9 cellular contexts compared by ENCODE assay signal in the genomic region with DNA sequence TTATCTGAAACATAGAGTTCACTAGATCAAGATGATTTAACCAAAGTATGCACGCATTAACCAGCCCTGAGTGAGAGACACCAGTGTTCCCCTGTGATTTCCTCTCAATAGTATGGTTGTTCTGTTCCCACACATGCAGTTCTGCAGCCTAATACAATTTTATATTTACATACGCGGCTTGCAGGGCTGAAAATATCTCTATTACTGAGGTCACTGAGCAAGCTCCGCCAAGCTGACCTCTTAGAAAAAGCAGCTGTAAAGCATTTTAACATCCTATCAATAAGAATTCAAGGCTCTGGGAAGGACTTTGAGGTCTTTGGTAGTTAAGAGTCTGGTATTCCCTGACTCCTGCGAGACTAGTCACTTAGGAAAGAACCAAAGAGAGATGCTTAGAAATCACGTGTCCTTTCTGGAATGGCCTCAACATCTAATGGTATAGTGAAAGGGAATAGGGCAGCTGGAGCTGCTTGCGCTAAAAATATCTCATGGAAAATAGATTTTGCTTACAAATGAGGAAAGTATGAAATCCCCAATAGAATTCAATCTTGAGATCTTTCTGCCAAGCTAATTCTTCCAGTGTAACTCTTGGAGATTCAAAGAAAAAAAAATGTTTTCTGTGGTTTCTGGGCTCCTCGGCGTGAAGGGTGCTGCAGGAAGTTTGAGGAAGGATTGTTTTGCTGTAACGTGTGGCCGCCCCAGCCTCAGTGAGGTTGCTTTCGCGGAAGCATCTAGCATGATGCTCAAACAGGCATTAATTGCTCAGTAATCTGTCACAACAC. TPM values are rescaled to one million over a fixed set of nuclear protein-coding genes. Genes with fewer than 3 reads are reported as not detected.
DNase-seq lines count a peak whose midpoint lies in the region; ATAC-seq and TF ChIP-seq lines count a peak whose summit lies in the region.
"Had no signal": no experiment of that assay in that cellular context is flagged by ENCODE, and none has a peak within 500 bp of the region (broad histone marks: within the 10 kb centered on the region; RNA-seq: fewer than 3 reads in every experiment).

No MANE protein-coding gene starts in this region.

- H3K4me3 Mint-ChIP-seq in activated CD4-positive, alpha-beta T cell treated with anti-CD3 and anti-CD28 coated beads for 36 hours: peak overlapping the region; percentile 34
- peak overlapping the region; percentile 49 for H3K4me3 Mint-ChIP-seq in activated T-cell treated with anti-CD3 and anti-CD28 coated beads, Interleukin-2, amount 50 U/mL, for 4 hours

- H3K4me1 Mint-ChIP-seq in activated CD4-positive, alpha-beta T cell treated with anti-CD3 and anti-CD28 coated beads for 36 hours: peaks cover 78% of the 10 kb centered on the region
- peaks cover 69% of the 10 kb centered on the region for H3K4me1 Mint-ChIP-seq in activated T-cell treated with anti-CD3 and anti-CD28 coated beads, Interleukin-2, amount 50 U/mL, for 4 hours (ENCODE audit: low read depth)

- intact Hi-C loops in activated CD4-positive, alpha-beta T cell treated with anti-CD3 and anti-CD28 coated beads for 36 hours (cut with DNase I, micrococcal nuclease): loop anchor here (1.0 to 5.0 kb wide), 2 partner anchors 8 to 36 kb away; no protein-coding TSS in a partner anchor
- intact Hi-C loops in left ventricle myocardium inferior (cut with micrococcal nuclease) (no loop called here), stomach (cut with DNase I; ENCODE audit: low total_unique reads) (loop anchor here (10.0 kb wide), 1 partner anchor 68 kb away; no protein-coding TSS in a partner anchor)

- peak; percentile 39 for ATAC-seq in activated CD4-positive, alpha-beta T cell treated with anti-CD3 and anti-CD28 coated beads for 36 hours
- ATAC-seq in HG03354 (IDR thresholded peaks at IDR 0.05; ENCODE audit: poor library complexity, severe bottlenecking, unreplicated experiment): peak; percentile 44
- peak; percentile 35 to 62 for ATAC-seq in activated T-cell treated with anti-CD3 and anti-CD28 coated beads, Interleukin-2, amount 50 U/mL, for 4 hours

- H3K27ac ChIP-seq in left ventricle myocardium inferior (replicated peaks) (peak overlapping the region; percentile 69), stomach (peak overlapping the region in 4 of 5 donors; percentile 47 to 73 (median 65))
- H3K27ac ChIP-seq: 22Rv1 had no signal

- TF ChIP-seq CTCF in left ventricle myocardium inferior (IDR thresholded peaks at IDR 0.05; ENCODE audit: borderline replicate concordance): no peak
- no peak for TF ChIP-seq CTCF in stomach (IDR thresholded peaks at IDR 0.05)

- H3K27me3 Mint-ChIP-seq in activated CD4-positive, alpha-beta T cell treated with anti-CD3 and anti-CD28 coated beads for 36 hours: no peaks in the 10 kb centered on the region
- H3K27me3 Mint-ChIP-seq in activated T-cell treated with anti-CD3 and anti-CD28 coated beads, Interleukin-2, amount 50 U/mL, for 4 hours (ENCODE audit: low read depth): no peaks in the 10 kb centered on the region

- no peaks in the 10 kb centered on the region for H3K9me3 Mint-ChIP-seq in activated CD4-positive, alpha-beta T cell treated with anti-CD3 and anti-CD28 coated beads for 36 hours (ENCODE audit: low read depth)
- no peaks in the 10 kb centered on the region for H3K9me3 Mint-ChIP-seq in activated T-cell treated with anti-CD3 and anti-CD28 coated beads, Interleukin-2, amount 50 U/mL, for 4 hours

- H3K36me3 ChIP-seq in left ventricle myocardium inferior (no peaks in the 10 kb centered on the region), stomach (no peaks in the 10 kb centered on the region)

- TF ChIP-seq POLR2A in stomach (IDR thresholded peaks at IDR 0.05): no peak

- POLR2A ChIA-PET in activated CD4-positive, alpha-beta T cell treated with anti-CD3 and anti-CD28 coated beads for 36 hours (lab: Charles Lee): no interaction called here

- peaks cover 20% of the 10 kb centered on the region for H3K36me3 Mint-ChIP-seq in activated CD4-positive, alpha-beta T cell treated with anti-CD3 and anti-CD28 coated beads for 36 hours (ENCODE audit: low read depth)
- H3K36me3 Mint-ChIP-seq in activated T-cell treated with anti-CD3 and anti-CD28 coated beads, Interleukin-2, amount 50 U/mL, for 4 hours (ENCODE audit: insufficient read depth): peaks cover 22% of the 10 kb centered on the region

- H3K4me3 ChIP-seq in left ventricle myocardium inferior (peak overlapping the region; percentile 51), stomach (peak overlapping the region; percentile 14 to 38 (median 22))

- DNase-seq in activated CD4-positive, alpha-beta T cell treated with anti-CD3 and anti-CD28 coated beads for 36 hours: peak; percentile 55
- DNase-seq in activated CD4-positive, alpha-beta T cell treated with anti-CD3 and anti-CD28 coated beads for 1 hour: no peak
- DNase-seq in activated T-cell treated with anti-CD3 and anti-CD28 coated beads, Interleukin-2, amount 50 U/mL, for 4 hours: peak; percentile 18
- DNase-seq in left ventricle myocardium inferior (peak; percentile 18), stomach (peak; percentile 31), HPDE6-E6E7 (ENCODE audit: extremely low spot score) (no peak), NCI-H2107 treated with DMSO at 0.1 percent for 48 hours (lab: John Stamatoyannopoulos, UW; ENCODE audit: unreplicated experiment) (no peak)

- TF ChIP-seq EP300 in stomach (IDR thresholded peaks at IDR 0.05): no peak

- CTCF ChIA-PET in activated CD4-positive, alpha-beta T cell treated with anti-CD3 and anti-CD28 coated beads for 36 hours (lab: Charles Lee): interaction anchor here (0.8 to 1.5 kb wide), 8 partner anchors 8 to 55 kb away, joined by 3 to 6 read pairs (median 4); no protein-coding TSS in a partner anchor

- H3K27ac Mint-ChIP-seq in activated CD4-positive, alpha-beta T cell treated with anti-CD3 and anti-CD28 coated beads for 36 hours: peak overlapping the region; percentile 92

- 21 to 42% (median 37%) methylated on average over 13 of the region's 13 CpGs for WGBS in stomach, 5 donors

- H3K9me3 ChIP-seq in left ventricle myocardium inferior (replicated peaks) (no peaks in the 10 kb centered on the region), stomach (no peaks in the 10 kb centered on the region)

- no peaks in the 10 kb centered on the region for H3K27me3 ChIP-seq in left ventricle myocardium inferior (ENCODE audit: low read depth)
- H3K27me3 ChIP-seq in stomach: no peaks in the 10 kb centered on the region

- H3K4me1 ChIP-seq in left ventricle myocardium inferior (no peaks in the 10 kb centered on the region), stomach (peaks cover 0 to 27% (median 13%) of the 10 kb centered on the region in 4 donors)

RNA-seq across cellular contexts. Expression of gene DOCK10, which starts 59.2 kb away (rescaled TPM):
- total RNA-seq in activated CD4-positive, alpha-beta T cell treated with anti-CD3 and anti-CD28 coated beads for 36 hours: 100 to 1,000 TPM; 177 to 196 TPM
- 100 to 1,000 TPM; 173 to 222 (median 219) TPM for total RNA-seq in activated T-cell treated with anti-CD3 and anti-CD28 coated beads, Interleukin-2, amount 50 U/mL, for 4 hours
- total RNA-seq in left ventricle myocardium inferior (1.6 TPM), stomach (10 to 100 TPM in 3 of 5 donors, 1 to 10 TPM in 1, under 1 TPM in 1; 0.89 to 33.8 (median 19.7) TPM)
- polyA plus RNA-seq in stomach: 1 to 10 TPM; 1.6 to 2.0 (median 1.7) TPM

Comparison
In these comparisons a context has a peak if more than half of its experiments do, and no peak if none do; other contexts are left out.
1. DNase-seq: peak in activated CD4-positive, alpha-beta T cell treated with anti-CD3 and anti-CD28 coated beads for 36 hours (single experiment), activated T-cell treated with anti-CD3 and anti-CD28 coated beads, Interleukin-2, amount 50 U/mL, for 4 hours (single experiment), left ventricle myocardium inferior (single experiment) and stomach (single experiment); none in activated CD4-positive, alpha-beta T cell treated with anti-CD3 and anti-CD28 coated beads for 1 hour (single experiment), HPDE6-E6E7 (single experiment) and NCI-H2107 treated with DMSO at 0.1 percent for 48 hours (single experiment).
2. RNA of gene DOCK10, which starts 59.2 kb away (total RNA-seq): 173 to 222 TPM in activated T-cell treated with anti-CD3 and anti-CD28 coated beads, Interleukin-2, amount 50 U/mL, for 4 hours and 177 to 196 TPM in activated CD4-positive, alpha-beta T cell treated with anti-CD3 and anti-CD28 coated beads for 36 hours; 0.89 to 33.8 TPM in stomach and 1.6 TPM in left ventricle myocardium inferior (single experiment); every median in the first group is over 4 times any median in the second.
3. Peak in every context shown above with its lines, with median percentiles within 50 percentile points of each other: ATAC-seq.